ENCODE assay signal across 1 cellular context in the genomic region with DNA sequence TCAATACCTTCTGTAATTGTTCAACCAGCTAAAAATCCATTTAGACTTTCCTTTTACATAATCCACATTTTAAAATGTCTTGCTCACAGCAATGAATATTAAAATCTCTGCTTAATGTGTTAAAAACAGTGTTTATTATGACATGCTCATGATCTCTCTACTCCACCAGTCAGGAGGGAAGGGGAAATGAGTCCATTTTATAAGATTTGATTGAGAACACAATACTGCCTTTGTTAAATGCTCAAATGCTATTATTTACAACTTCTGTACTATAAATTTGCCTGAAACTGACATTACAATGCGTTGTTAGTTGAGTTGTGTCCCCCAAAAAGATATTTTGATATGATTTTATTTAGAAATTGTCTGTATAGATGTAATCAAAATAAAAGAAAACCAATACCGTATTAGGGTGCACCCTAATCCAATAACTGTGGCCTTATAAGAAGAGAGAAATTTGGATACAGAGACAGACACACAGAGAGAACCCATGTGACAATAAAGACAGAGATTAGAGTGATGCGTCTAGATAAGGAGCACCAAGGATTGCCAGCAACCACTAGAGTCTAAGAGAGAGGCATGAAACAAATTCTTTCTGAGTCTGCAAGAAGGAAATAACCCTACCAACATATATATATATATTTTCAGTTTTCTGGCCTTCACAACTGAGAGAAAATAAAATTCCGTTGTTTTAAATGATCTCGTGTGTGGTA.
TF ChIP-seq lines count a peak whose summit lies in the region.

No MANE protein-coding gene starts in this region.

TF ChIP-seq in HepG2, 621 proteins besides CTCF, POLR2A, EP300 and RAD21 (continued from another document):
- TF ChIP-seq, protein P1, sequence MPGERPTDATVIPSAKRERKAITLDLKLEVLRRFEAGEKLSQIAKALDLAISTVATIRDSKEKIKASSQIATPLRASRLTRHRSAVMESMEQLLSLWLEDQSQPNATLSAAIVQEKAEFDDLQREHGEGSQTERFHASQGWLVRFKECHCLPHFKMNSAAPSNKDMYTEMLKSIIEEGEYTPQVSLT (CRISPR knock-in tag; IDR thresholded peaks at IDR 0.05; ENCODE audit: borderline replicate concordance, low read depth) = no peak
- TF ChIP-seq TCF12 (IDR thresholded peaks at IDR 0.05) (no peak), TCF12 (CRISPR knock-in tag; IDR thresholded peaks at IDR 0.05) (no peak), ZNF547 (CRISPR knock-in tag; IDR thresholded peaks at IDR 0.05) (no peak), ZMYM2 (CRISPR knock-in tag; IDR thresholded peaks at IDR 0.05) (no peak), BCL6 (CRISPR knock-in tag; IDR thresholded peaks at IDR 0.05) (no peak), ZNF609 (CRISPR knock-in tag; IDR thresholded peaks at IDR 0.05; ENCODE audit: borderline replicate concordance) (no peak), ISL2 (CRISPR knock-in tag; IDR thresholded peaks at IDR 0.05) (no peak), ZNF329 (CRISPR knock-in tag; IDR thresholded peaks at IDR 0.05; ENCODE audit: low read depth) (no peak), ZNF20 (CRISPR knock-in tag; IDR thresholded peaks at IDR 0.05) (no peak)
